ENCODE assay signal across 8 cellular contexts in genomic region chr6:87407531-87407895, GRCh38. TPM values are rescaled to one million over a fixed set of nuclear protein-coding genes. Genes with fewer than 3 reads are reported as not detected.
A peak's percentile ranks its signal among the peaks of the same experiment; 100 is the strongest.
DNase-seq lines count a peak whose midpoint lies in the region; ATAC-seq and TF ChIP-seq lines count a peak whose summit lies in the region.

No MANE protein-coding gene starts in this region.

- POLR2A ChIA-PET in BJ (lab: Charles Lee) = no interaction called here

- no peaks in the 10 kb centered on the region for H3K27me3 ChIP-seq in BJ (ENCODE audit: control insufficient read depth, insufficient read depth, low read length)
- H3K27me3 ChIP-seq in transverse colon = no peaks in the 10 kb centered on the region

- TF ChIP-seq CTCF in BJ (IDR thresholded peaks at IDR 0.05; ENCODE audit: insufficient read depth, low read depth, low read length) (no peak), transverse colon (IDR thresholded peaks at IDR 0.05) (no peak)

- peak overlapping the region; percentile 78 for H3K4me3 ChIP-seq in BJ (ENCODE audit: low read depth, low read length)
- peak overlapping the region; percentile 60 to 98 (median 90) for H3K4me3 ChIP-seq in transverse colon

- H3K4me1 ChIP-seq in transverse colon = peaks cover 0 to 11% (median 4%) of the 10 kb centered on the region in 4 donors

- peaks cover 11% of the 10 kb centered on the region for H3K27me3 Mint-ChIP-seq in dendritic cell treated with granulocyte-macrophage colony-stimulating factor and Interleukin-4, amounts not matched to agents 40 ng/mL and 50 ng/mL, for 4 days

- no peak for TF ChIP-seq EP300 in transverse colon (IDR thresholded peaks at IDR 0.05; ENCODE audit: low read depth)

- DNase-seq in BJ (ENCODE audit: low read depth) (no peak), RPMI7951 (ENCODE audit: low read depth) (peak; percentile 51), lung microvascular endothelial cell (ENCODE audit: low read depth in 2 of 2) (peak; percentile 55 to 58), transverse colon (no peak), middle frontal gyrus (ENCODE audit: extremely low spot score, low spot score) (no peak)

- peak overlapping the region; percentile 76 for H3K27ac Mint-ChIP-seq in dendritic cell treated with granulocyte-macrophage colony-stimulating factor and Interleukin-4, amounts not matched to agents 40 ng/mL and 50 ng/mL, for 4 days

- TF ChIP-seq POLR2A in transverse colon (IDR thresholded peaks at IDR 0.05) = no peak

- peak overlapping the region; percentile 86 to 91 (median 88) for H3K27ac ChIP-seq in transverse colon

- intact Hi-C loops in dendritic cell treated with granulocyte-macrophage colony-stimulating factor and Interleukin-4, amounts not matched to agents 40 ng/mL and 50 ng/mL, for 4 days (cut with micrococcal nuclease) = loop anchor here (5.0 kb wide), 2 partner anchors 65 to 255 kb away; partner anchors contain the start of gene SLC35A1
- intact Hi-C loops in transverse colon (cut with DNase I; ENCODE audit: low total_unique reads) = loop anchor here (10.0 kb wide), 1 partner anchor 67 kb away; the partner anchor contains the start of gene SLC35A1

- no peaks in the 10 kb centered on the region for H3K9me3 ChIP-seq in transverse colon

- 1% methylated on average over 10 of the region's 10 CpGs for WGBS in transverse colon (ENCODE audit: low coverage in 1 of 2), 2 donors

- H3K36me3 ChIP-seq in BJ (ENCODE audit: control insufficient read depth, insufficient read depth, low read length) = no peaks in the 10 kb centered on the region
- H3K36me3 ChIP-seq in transverse colon = no peaks in the 10 kb centered on the region

- CTCF ChIA-PET in BJ (lab: Yijun Ruan, JAX) = no interaction called here

- peak; percentile 5 for ATAC-seq in GM18873 (IDR thresholded peaks at IDR 0.05; ENCODE audit: low FRiP score, unreplicated experiment)
- peak; percentile 8 for ATAC-seq in HG03342 (IDR thresholded peaks at IDR 0.05; ENCODE audit: unreplicated experiment)

- no peaks in the 10 kb centered on the region for H3K36me3 Mint-ChIP-seq in dendritic cell treated with granulocyte-macrophage colony-stimulating factor and Interleukin-4, amounts not matched to agents 40 ng/mL and 50 ng/mL, for 4 days (ENCODE audit: low read depth)

- no peaks in the 10 kb centered on the region for H3K4me1 Mint-ChIP-seq in dendritic cell treated with granulocyte-macrophage colony-stimulating factor and Interleukin-4, amounts not matched to agents 40 ng/mL and 50 ng/mL, for 4 days (ENCODE audit: low read depth)

- no peaks in the 10 kb centered on the region for H3K9me3 Mint-ChIP-seq in dendritic cell treated with granulocyte-macrophage colony-stimulating factor and Interleukin-4, amounts not matched to agents 40 ng/mL and 50 ng/mL, for 4 days

- in situ Hi-C loops in transverse colon (cut with MboI; ENCODE audit: low pct_ligation_motif_present in 1 of 4, low pct_unique_long_range_greater_than_20kb in 1 of 4, low sequenced_read_pairs in 3 of 4) = no loop called here

- peak overlapping the region; percentile 87 for H3K4me3 Mint-ChIP-seq in dendritic cell treated with granulocyte-macrophage colony-stimulating factor and Interleukin-4, amounts not matched to agents 40 ng/mL and 50 ng/mL, for 4 days

RNA-seq across cellular contexts. Expression of gene CFAP206, which starts 0.3 kb away (rescaled TPM):
- polyA plus RNA-seq in BJ (2011; rRNA removed) = 0.07 and 0.10 TPM in 2 replicates
- not detected in 2 replicates for polyA minus RNA-seq in BJ (2011; rRNA and poly(A)+ RNA removed)
- 0.12 TPM in 1 of 2 replicates, not detected in the other for total RNA-seq in RPMI7951 (2014; rRNA removed; shearing (Covaris generic))
- total RNA-seq in lung microvascular endothelial cell (under 0.01 and 0.22 TPM in 2 replicates), transverse colon (not detected)

Comparison
In these comparisons a context has a peak if more than half of its experiments do, and no peak if none do; other contexts are left out.
1. DNase-seq: peak in RPMI7951 (single experiment) and lung microvascular endothelial cell (2 of 2); none in BJ (single experiment), transverse colon (single experiment) and middle frontal gyrus (single experiment).